9 cellular contexts compared by ENCODE assay signal in the genomic region with DNA sequence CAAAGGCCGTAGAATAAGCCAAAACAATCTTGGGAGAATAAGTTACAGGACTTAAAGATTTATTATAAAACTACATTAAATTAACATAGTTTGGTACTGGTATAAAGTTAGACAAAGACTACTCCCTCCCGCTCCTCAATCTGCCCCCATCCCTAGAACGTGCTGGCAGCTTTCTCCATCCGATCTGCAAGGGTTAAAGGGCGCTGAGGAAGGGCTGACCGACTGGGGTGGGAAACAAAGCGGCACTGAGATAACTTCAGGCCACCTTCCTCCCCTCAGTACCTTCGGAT. TPM values are rescaled to one million over a fixed set of nuclear protein-coding genes. Genes with fewer than 3 reads are reported as not detected.
DNase-seq lines count a peak whose midpoint lies in the region; ATAC-seq, FAIRE-seq and TF ChIP-seq lines count a peak whose summit lies in the region.
"Had no signal": no experiment of that assay in that cellular context is flagged by ENCODE, and none has a peak within 500 bp of the region (broad histone marks: within the 10 kb centered on the region; RNA-seq: fewer than 3 reads in every experiment).

No MANE protein-coding gene starts in this region.

- dilution Hi-C loops in endothelial cell of umbilical vein (cut with MboI; ENCODE audit: extremely low pct_ligation_motif_present, low sequenced_read_pairs), result no loop called here

- TSS peak; percentile 75 for BruUV-seq in endothelial cell of umbilical vein (replicated peaks; lab: Mats Ljungman, UMichigan)

- FAIRE-seq in endothelial cell of umbilical vein (lab: Jason Lieb, UNC), result no peak

- H2AFZ ChIP-seq in MM.1S (ENCODE audit: low read length) (peak overlapping the region; percentile 71), endothelial cell of umbilical vein (ENCODE audit: low read depth, low read length) (peak overlapping the region; percentile 51)

- H3K4me2 ChIP-seq in MM.1S (ENCODE audit: low read depth, low read length) (peak overlapping the region; percentile 43), endothelial cell of umbilical vein (ENCODE audit: insufficient read depth, low read length) (peak overlapping the region; percentile 98)

- no peaks in the 10 kb centered on the region for H3K9me3 ChIP-seq in CD8-positive, alpha-beta T cell (ENCODE audit: low read length)
- H3K9me3 ChIP-seq in MM.1S (replicated peaks; ENCODE audit: insufficient read depth, low read length) (no peaks in the 10 kb centered on the region), endothelial cell of umbilical vein (replicated peaks; ENCODE audit: control insufficient read depth, insufficient read depth, low read length) (no peaks in the 10 kb centered on the region)

- peak overlapping the region; percentile 87 for H3K4me3 ChIP-seq in CD8-positive, alpha-beta T cell (ENCODE audit: low read depth, low read length)
- peak overlapping the region; percentile 80 for H3K4me3 ChIP-seq in MM.1S (ENCODE audit: low read length)
- H3K4me3 ChIP-seq in endothelial cell of umbilical vein (replicated peaks in 1 of 3; ENCODE audit: insufficient read depth in 1 of 3, low read depth in 1 of 3, low read length in 3 of 3), result peak overlapping the region; percentile 40 to 100 (median 67)

- H3K27ac ChIP-seq in CD8-positive, alpha-beta T cell (ENCODE audit: low read depth, low read length), result peak overlapping the region; percentile 94
- peak overlapping the region; percentile 91 for H3K27ac ChIP-seq in MM.1S (ENCODE audit: low read length)
- H3K27ac ChIP-seq in endothelial cell of umbilical vein (ENCODE audit: insufficient read depth, low read depth, low read length), result peak overlapping the region; percentile 84

- no peaks in the 10 kb centered on the region for H3K9me2 ChIP-seq in MM.1S (replicated peaks; ENCODE audit: insufficient read depth, low read length)

- H4K20me1 ChIP-seq in MM.1S (ENCODE audit: insufficient read depth, low read length) (no peaks in the 10 kb centered on the region), endothelial cell of umbilical vein (replicated peaks; ENCODE audit: control insufficient read depth, extremely low read depth, insufficient read depth, low read length) (no peaks in the 10 kb centered on the region)

- H3K9me1 ChIP-seq in endothelial cell of umbilical vein (replicated peaks; ENCODE audit: control insufficient read depth, extremely low read depth, insufficient read depth, low read length), result no peaks in the 10 kb centered on the region

- ATAC-seq in CD8-positive, alpha-beta T cell, result no peak
- peak; percentile 9 for ATAC-seq in GM21576 (IDR thresholded peaks at IDR 0.05; ENCODE audit: unreplicated experiment)
- peak; percentile 60 for ATAC-seq in omental fat pad (ENCODE audit: low FRiP score)

- TF ChIP-seq CTCF in CD8-positive, alpha-beta T cell (IDR thresholded peaks at IDR 0.05), result no peak
- no peak for TF ChIP-seq CTCF in MM.1S (IDR thresholded peaks at IDR 0.05; ENCODE audit: low read length)
- no peak for TF ChIP-seq CTCF in endothelial cell of umbilical vein (IDR thresholded peaks at IDR 0.05; ENCODE audit: extremely low read depth in 1 of 2, insufficient read depth in 1 of 2, low read depth in 1 of 2, low read length in 2 of 2)
- TF ChIP-seq CTCF in omental fat pad (IDR thresholded peaks at IDR 0.05), result no peak

- intact Hi-C loops in CD8-positive, alpha-beta T cell (cut with DNase I, micrococcal nuclease), result loop anchor here (1.0 to 5.0 kb wide), 11 partner anchors 25 to 1200 kb away; partner anchors contain the start of genes ALG11 (in 2 of the 2), CKAP2 (in 2 of the 2), DHRS12 (in 2 of the 2) and VPS36 (in 2 of the 2)
- intact Hi-C loops in endothelial cell of umbilical vein (cut with micrococcal nuclease), result loop anchor here (1.0 to 2.0 kb wide), 6 partner anchors 21 to 197 kb away; partner anchors contain the start of gene CKAP2

- H3K36me3 Mint-ChIP-seq in CD8-positive, alpha-beta T cell, result peaks cover 17% of the 10 kb centered on the region

- H3K4me3 Mint-ChIP-seq in CD8-positive, alpha-beta T cell, result no peak overlapping the region
- H3K4me3 Mint-ChIP-seq: nephron had no signal

- H3K27ac Mint-ChIP-seq in CD8-positive, alpha-beta T cell, result no peak overlapping the region
- H3K27ac Mint-ChIP-seq: nephron had no signal

- DNase-seq in CD8-positive, alpha-beta T cell, result no peak
- DNase-seq in MM.1S (no peak), endothelial cell of umbilical vein (ENCODE audit: low read depth, low spot score) (no peak), omental fat pad (ENCODE audit: low spot score) (no peak), DMS53 treated with DMSO at 0.1 percent for 48 hours (lab: John Stamatoyannopoulos, UW; ENCODE audit: unreplicated experiment) (no peak), Ammon's horn (ENCODE audit: low spot score) (no peak), NCI-H1694 treated with DMSO at 0.1 percent for 48 hours (lab: John Stamatoyannopoulos, UW) (no peak)

- H3K79me2 ChIP-seq in MM.1S (ENCODE audit: low read length), result peaks cover 49% of the 10 kb centered on the region
- H3K79me2 ChIP-seq in endothelial cell of umbilical vein (ENCODE audit: control insufficient read depth, insufficient read depth, low read length), result peaks cover 64% of the 10 kb centered on the region

- POLR2A ChIA-PET in CD8-positive, alpha-beta T cell (lab: Charles Lee), result interaction anchor here (1.4 to 2.8 kb wide), 4 partner anchors 14 to 35 kb away, joined by 3 to 55 read pairs (median 6); no protein-coding TSS in a partner anchor
- POLR2A ChIA-PET in endothelial cell of umbilical vein (lab: Charles Lee), result interaction anchor here (0.9 to 2.2 kb wide), 3 partner anchors 13 to 82 kb away, joined by 3 to 14 read pairs (median 3); no protein-coding TSS in a partner anchor

- TF ChIP-seq POLR2A in endothelial cell of umbilical vein (IDR thresholded peaks at IDR 0.05; ENCODE audit: low read depth, low read length), result no peak

- H3K27me3 Mint-ChIP-seq in CD8-positive, alpha-beta T cell (ENCODE audit: low read depth), result no peaks in the 10 kb centered on the region

- no peaks in the 10 kb centered on the region for H3F3A ChIP-seq in MM.1S (ENCODE audit: insufficient read depth, low read length)

- CTCF ChIA-PET in CD8-positive, alpha-beta T cell (lab: Charles Lee), result interaction anchor here (1.3 to 2.7 kb wide), 4 partner anchors 13 to 201 kb away, joined by 4 to 16 read pairs (median 10); partner anchors contain the start of gene VPS36
- CTCF ChIA-PET in endothelial cell of umbilical vein (lab: Charles Lee), result interaction anchor here (1.4 to 3.7 kb wide), 9 partner anchors 13 to 195 kb away, joined by 4 to 46 read pairs (median 8); no protein-coding TSS in a partner anchor

- no peaks in the 10 kb centered on the region for H3K27me3 ChIP-seq in CD8-positive, alpha-beta T cell (ENCODE audit: insufficient read depth, low read length)
- H3K27me3 ChIP-seq in MM.1S (replicated peaks; ENCODE audit: insufficient read depth, low read length) (no peaks in the 10 kb centered on the region), endothelial cell of umbilical vein (ENCODE audit: control insufficient read depth in 2 of 2, insufficient read depth in 2 of 2, low read length in 2 of 2) (no peaks in the 10 kb centered on the region)

- peaks cover 7% of the 10 kb centered on the region for H3K4me1 Mint-ChIP-seq in CD8-positive, alpha-beta T cell (ENCODE audit: low read depth)

- peak overlapping the region; percentile 88 for H3K9ac ChIP-seq in MM.1S (ENCODE audit: low read length)
- H3K9ac ChIP-seq in endothelial cell of umbilical vein (replicated peaks; ENCODE audit: extremely low read depth, insufficient read depth, low read length), result peak overlapping the region; percentile 97

- peaks cover 8% of the 10 kb centered on the region for H3K36me3 ChIP-seq in CD8-positive, alpha-beta T cell (ENCODE audit: insufficient read depth, low read length)
- no peaks in the 10 kb centered on the region for H3K36me3 ChIP-seq in MM.1S (replicated peaks; ENCODE audit: insufficient read depth, low read length)
- H3K36me3 ChIP-seq in endothelial cell of umbilical vein (ENCODE audit: control insufficient read depth in 2 of 2, extremely low read depth in 1 of 2, insufficient read depth in 2 of 2, low read length in 2 of 2), result peaks cover 2 to 6% of the 10 kb centered on the region in 2 experiments

- no peaks in the 10 kb centered on the region for H3K9me3 Mint-ChIP-seq in CD8-positive, alpha-beta T cell
- H3K9me3 Mint-ChIP-seq: nephron had no signal

- peaks cover 32% of the 10 kb centered on the region for H3K4me1 ChIP-seq in CD8-positive, alpha-beta T cell (ENCODE audit: insufficient read depth, low read length)
- H3K4me1 ChIP-seq in MM.1S (ENCODE audit: low read length), result 0 out of 2 replicates have a peak, but pooled peaks cover 4% of the 10 kb centered on the region
- peaks cover 22% of the 10 kb centered on the region for H3K4me1 ChIP-seq in endothelial cell of umbilical vein (ENCODE audit: control insufficient read depth, extremely low read depth, insufficient read depth, low read length)

TF ChIP-seq in endothelial cell of umbilical vein, 7 proteins besides CTCF, POLR2A, EP300 and RAD21 (continues in another document):
- TF ChIP-seq GATA2 (IDR thresholded peaks at IDR 0.05; ENCODE audit: insufficient read depth, insufficient read length, low read depth, low read length), result no peak
- TF ChIP-seq MAX (IDR thresholded peaks at IDR 0.05; ENCODE audit: insufficient read depth, insufficient read length), result no peak

RNA-seq across cellular contexts. Expression of gene SUGT1, which starts 0.8 kb away (rescaled TPM):
- total RNA-seq in CD8-positive, alpha-beta T cell, result 10 to 100 TPM; 17.8 to 20.0 TPM
- 74.2 and 78.8 TPM in 2 replicates for total RNA-seq in endothelial cell of umbilical vein
- 15.2 and 21.7 TPM in 2 replicates for polyA plus RNA-seq in endothelial cell of umbilical vein
- polyA plus RNA-seq in endothelial cell of umbilical vein (2011; cell fraction: cytosol; rRNA removed), result 31.3 and 36.6 TPM in 2 replicates
- 25.0 and 34.0 TPM in 2 replicates for polyA plus RNA-seq in endothelial cell of umbilical vein (2011; cell fraction: nucleus; rRNA removed)
- 67.7 and 98.6 TPM in 2 replicates for polyA plus RNA-seq in endothelial cell of umbilical vein (2012)
- polyA minus RNA-seq in endothelial cell of umbilical vein, result 40.1 and 45.0 TPM in 2 replicates
- 12.8 TPM for polyA minus RNA-seq in endothelial cell of umbilical vein (2011; cell fraction: cytosol; rRNA and poly(A)+ RNA removed)
- 27.3 and 28.7 TPM in 2 replicates for polyA minus RNA-seq in endothelial cell of umbilical vein (2011; cell fraction: nucleus; rRNA and poly(A)+ RNA removed)
- 10 to 100 TPM; 27.5 to 39.1 (median 33.6) TPM for total RNA-seq in omental fat pad

RNA-seq across cellular contexts. Expression of gene HNRNPA1L2, which starts 9.6 kb away (rescaled TPM):
- total RNA-seq in CD8-positive, alpha-beta T cell, result 10 to 100 TPM; 16.6 to 20.7 TPM
- total RNA-seq in endothelial cell of umbilical vein, result 11.7 and 12.4 TPM in 2 replicates
- polyA plus RNA-seq in endothelial cell of umbilical vein, result 3.7 and 5.4 TPM in 2 replicates
- polyA plus RNA-seq in endothelial cell of umbilical vein (2011; cell fraction: cytosol; rRNA removed), result 10.3 and 12.2 TPM in 2 replicates
- polyA plus RNA-seq in endothelial cell of umbilical vein (2011; cell fraction: nucleus; rRNA removed), result 35.2 and 38.3 TPM in 2 replicates
- polyA plus RNA-seq in endothelial cell of umbilical vein (2012), result 19.5 and 26.5 TPM in 2 replicates
- 6.2 and 7.1 TPM in 2 replicates for polyA minus RNA-seq in endothelial cell of umbilical vein
- 1.2 TPM for polyA minus RNA-seq in endothelial cell of umbilical vein (2011; cell fraction: cytosol; rRNA and poly(A)+ RNA removed)
- 9.7 and 14.2 TPM in 2 replicates for polyA minus RNA-seq in endothelial cell of umbilical vein (2011; cell fraction: nucleus; rRNA and poly(A)+ RNA removed)
- total RNA-seq in omental fat pad, result 1 to 10 TPM; 1.1 to 5.2 (median 3.6) TPM
